1 cellular context compared by ENCODE assay signal in the genomic region with DNA sequence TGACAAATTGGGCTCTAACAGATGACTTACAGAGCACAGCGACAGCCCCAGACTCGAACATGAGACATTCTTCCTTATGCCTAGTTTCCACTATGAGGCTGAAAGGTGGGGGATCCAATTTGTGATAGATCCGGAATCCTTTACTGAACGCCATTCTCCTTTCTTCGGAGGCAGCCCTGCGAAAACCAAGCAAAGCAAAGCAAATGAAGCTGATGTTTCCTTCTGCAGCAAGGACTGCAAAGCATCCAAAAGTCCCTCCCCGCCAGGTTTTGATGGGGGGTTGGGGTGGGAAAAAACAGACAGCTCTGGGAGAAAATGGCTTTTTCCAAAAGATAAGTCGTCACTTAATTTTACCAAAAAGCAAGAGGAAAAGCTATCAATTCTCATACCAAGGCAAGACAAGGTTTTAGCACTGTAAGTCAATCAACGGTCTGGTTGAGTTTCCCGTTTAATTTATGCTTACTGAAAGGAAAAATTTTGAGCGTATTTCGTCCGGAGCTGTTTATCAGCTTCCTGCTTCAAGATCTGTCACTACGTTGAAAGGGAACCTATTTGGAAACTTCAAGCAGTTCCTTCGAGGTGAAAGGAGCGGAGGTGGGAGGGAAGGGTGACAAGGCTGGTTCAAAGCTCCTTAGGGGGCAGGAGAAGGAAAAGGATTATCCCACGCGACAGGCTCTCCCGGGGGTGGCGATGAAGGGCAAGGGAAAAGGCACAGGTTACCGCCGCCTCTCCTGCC.
TF ChIP-seq lines count a peak whose summit lies in the region.

No MANE protein-coding gene starts in this region.

TF ChIP-seq in HCT116, 20 proteins besides CTCF, POLR2A, EP300 and RAD21:
- TF ChIP-seq MAX (IDR thresholded peaks at IDR 0.05) = no peak
- TF ChIP-seq POLR2AphosphoS5 (IDR thresholded peaks at IDR 0.05; ENCODE audit: low read depth, low read length) = no peak
- no peak for TF ChIP-seq CBX3 (IDR thresholded peaks at IDR 0.05; ENCODE audit: low read depth)
